In the genomic region with DNA sequence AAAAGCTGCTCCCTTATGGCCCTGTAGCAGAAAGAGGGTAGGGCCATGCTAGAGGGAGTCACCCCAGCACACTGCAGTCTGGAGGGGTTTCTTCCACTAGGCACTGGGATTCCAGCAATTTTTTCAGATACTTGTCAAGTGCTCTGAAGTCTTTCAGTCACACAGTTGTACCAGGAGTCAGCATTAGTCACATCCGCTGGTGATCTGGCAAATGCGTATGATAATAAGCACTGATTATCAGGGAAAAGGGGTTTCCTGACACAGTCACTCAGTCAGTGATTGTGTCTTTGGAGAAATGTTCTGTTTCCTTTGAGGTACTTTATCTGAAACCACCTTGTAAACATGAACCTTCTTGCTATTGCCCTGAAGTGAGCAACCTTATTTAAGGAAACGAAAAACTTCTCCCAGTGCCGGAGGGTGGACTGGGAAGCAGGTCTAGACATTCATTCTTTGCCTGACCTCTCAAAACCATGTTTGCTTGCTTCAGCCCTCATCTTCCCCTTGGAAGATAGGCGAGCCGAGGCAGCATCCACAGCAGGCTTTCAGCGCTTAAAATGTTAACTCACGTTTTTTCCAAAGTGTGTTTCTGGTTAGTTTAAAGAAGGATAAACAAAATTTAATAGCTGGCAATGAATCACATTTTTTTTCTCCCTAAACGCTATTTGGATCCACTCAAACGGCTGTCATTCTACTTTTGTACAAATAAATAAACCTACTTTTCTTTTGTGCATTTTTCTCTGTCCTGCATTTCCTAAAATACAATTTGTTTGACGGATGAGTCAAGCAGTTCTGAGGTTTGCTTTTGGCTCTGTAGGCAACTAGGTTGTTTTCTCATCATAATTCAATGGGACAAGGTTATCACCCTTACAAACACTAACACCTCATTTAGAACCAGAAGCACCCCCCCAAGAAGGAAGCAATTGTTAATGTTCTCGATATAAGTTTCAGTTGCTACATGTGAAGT, we compare ENCODE assay signal across 1 cellular context.
TF ChIP-seq lines count a peak whose summit lies in the region.

No MANE protein-coding gene starts in this region.

TF ChIP-seq in HEK293, 187 proteins besides CTCF, POLR2A, EP300 and RAD21:
- TF ChIP-seq ZBTB48 (tag by site-specific recombination; IDR thresholded peaks at IDR 0.05) = no peak
- TF ChIP-seq ZNF211 (tag by site-specific recombination; IDR thresholded peaks at IDR 0.05; ENCODE audit: low read depth) = no peak
- peak; percentile 70 for TF ChIP-seq ZXDB (tag by site-specific recombination; IDR thresholded peaks at IDR 0.05)
- TF ChIP-seq, protein P1, sequence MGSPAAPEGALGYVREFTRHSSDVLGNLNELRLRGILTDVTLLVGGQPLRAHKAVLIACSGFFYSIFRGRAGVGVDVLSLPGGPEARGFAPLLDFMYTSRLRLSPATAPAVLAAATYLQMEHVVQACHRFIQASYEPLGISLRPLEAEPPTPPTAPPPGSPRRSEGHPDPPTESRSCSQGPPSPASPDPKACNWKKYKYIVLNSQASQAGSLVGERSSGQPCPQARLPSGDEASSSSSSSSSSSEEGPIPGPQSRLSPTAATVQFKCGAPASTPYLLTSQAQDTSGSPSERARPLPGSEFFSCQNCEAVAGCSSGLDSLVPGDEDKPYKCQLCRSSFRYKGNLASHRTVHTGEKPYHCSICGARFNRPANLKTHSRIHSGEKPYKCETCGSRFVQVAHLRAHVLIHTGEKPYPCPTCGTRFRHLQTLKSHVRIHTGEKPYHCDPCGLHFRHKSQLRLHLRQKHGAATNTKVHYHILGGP (tag by site-specific recombination; IDR thresholded peaks at IDR 0.05) = peak; percentile 81
- TF ChIP-seq ZNF132 (tag by site-specific recombination; IDR thresholded peaks at IDR 0.05; ENCODE audit: borderline replicate concordance) = no peak
- no peak for TF ChIP-seq SETDB1 (IDR thresholded peaks at IDR 0.05; ENCODE audit: insufficient read length, low read length)
- TF ChIP-seq, protein P2, sequence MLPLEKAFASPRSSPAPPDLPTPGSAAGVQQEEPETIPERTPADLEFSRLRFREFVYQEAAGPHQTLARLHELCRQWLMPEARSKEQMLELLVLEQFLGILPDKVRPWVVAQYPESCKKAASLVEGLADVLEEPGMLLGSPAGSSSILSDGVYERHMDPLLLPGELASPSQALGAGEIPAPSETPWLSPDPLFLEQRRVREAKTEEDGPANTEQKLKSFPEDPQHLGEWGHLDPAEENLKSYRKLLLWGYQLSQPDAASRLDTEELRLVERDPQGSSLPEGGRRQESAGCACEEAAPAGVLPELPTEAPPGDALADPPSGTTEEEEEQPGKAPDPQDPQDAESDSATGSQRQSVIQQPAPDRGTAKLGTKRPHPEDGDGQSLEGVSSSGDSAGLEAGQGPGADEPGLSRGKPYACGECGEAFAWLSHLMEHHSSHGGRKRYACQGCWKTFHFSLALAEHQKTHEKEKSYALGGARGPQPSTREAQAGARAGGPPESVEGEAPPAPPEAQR (tag by site-specific recombination; IDR thresholded peaks at IDR 0.05) = no peak
- TF ChIP-seq ZBTB17 (tag by site-specific recombination; IDR thresholded peaks at IDR 0.05) = 0 out of 2 replicates have a peak, but pooled peaks have one; percentile 19
- peak; percentile 72 for TF ChIP-seq ZBTB20 (tag by site-specific recombination; IDR thresholded peaks at IDR 0.05)
- TF ChIP-seq, protein P3, sequence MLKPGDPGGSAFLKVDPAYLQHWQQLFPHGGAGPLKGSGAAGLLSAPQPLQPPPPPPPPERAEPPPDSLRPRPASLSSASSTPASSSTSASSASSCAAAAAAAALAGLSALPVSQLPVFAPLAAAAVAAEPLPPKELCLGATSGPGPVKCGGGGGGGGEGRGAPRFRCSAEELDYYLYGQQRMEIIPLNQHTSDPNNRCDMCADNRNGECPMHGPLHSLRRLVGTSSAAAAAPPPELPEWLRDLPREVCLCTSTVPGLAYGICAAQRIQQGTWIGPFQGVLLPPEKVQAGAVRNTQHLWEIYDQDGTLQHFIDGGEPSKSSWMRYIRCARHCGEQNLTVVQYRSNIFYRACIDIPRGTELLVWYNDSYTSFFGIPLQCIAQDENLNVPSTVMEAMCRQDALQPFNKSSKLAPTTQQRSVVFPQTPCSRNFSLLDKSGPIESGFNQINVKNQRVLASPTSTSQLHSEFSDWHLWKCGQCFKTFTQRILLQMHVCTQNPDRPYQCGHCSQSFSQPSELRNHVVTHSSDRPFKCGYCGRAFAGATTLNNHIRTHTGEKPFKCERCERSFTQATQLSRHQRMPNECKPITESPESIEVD (tag by site-specific recombination; IDR thresholded peaks at IDR 0.05) = peak; percentile 94
- peak; percentile 36; the same call in 1 of the 2 replicates for TF ChIP-seq GLIS1 (tag by site-specific recombination; IDR thresholded peaks at IDR 0.05)
- TF ChIP-seq ZNF140 (tag by site-specific recombination; IDR thresholded peaks at IDR 0.05) = no peak
- TF ChIP-seq, protein P4, sequence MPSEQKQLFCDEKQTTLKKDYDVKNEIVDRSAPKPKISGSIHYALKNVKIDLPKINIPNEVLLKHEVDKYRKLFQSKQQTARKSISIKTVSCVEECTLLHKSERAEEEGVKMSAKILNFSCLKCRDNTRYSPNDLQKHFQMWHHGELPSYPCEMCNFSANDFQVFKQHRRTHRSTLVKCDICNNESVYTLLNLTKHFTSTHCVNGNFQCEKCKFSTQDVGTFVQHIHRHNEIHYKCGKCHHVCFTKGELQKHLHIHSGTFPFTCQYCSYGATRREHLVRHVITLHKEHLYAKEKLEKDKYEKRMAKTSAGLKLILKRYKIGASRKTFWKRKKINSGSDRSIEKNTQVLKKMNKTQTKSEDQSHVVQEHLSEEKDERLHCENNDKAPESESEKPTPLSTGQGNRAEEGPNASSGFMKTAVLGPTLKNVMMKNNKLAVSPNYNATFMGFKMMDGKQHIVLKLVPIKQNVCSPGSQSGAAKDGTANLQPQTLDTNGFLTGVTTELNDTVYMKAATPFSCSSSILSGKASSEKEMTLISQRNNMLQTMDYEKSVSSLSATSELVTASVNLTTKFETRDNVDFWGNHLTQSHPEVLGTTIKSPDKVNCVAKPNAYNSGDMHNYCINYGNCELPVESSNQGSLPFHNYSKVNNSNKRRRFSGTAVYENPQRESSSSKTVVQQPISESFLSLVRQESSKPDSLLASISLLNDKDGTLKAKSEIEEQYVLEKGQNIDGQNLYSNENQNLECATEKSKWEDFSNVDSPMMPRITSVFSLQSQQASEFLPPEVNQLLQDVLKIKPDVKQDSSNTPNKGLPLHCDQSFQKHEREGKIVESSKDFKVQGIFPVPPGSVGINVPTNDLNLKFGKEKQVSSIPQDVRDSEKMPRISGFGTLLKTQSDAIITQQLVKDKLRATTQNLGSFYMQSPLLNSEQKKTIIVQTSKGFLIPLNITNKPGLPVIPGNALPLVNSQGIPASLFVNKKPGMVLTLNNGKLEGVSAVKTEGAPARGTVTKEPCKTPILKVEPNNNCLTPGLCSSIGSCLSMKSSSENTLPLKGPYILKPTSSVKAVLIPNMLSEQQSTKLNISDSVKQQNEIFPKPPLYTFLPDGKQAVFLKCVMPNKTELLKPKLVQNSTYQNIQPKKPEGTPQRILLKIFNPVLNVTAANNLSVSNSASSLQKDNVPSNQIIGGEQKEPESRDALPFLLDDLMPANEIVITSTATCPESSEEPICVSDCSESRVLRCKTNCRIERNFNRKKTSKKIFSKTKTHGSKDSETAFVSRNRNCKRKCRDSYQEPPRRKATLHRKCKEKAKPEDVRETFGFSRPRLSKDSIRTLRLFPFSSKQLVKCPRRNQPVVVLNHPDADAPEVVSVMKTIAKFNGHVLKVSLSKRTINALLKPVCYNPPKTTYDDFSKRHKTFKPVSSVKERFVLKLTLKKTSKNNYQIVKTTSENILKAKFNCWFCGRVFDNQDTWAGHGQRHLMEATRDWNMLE (tag by site-specific recombination; conservative IDR thresholded peaks at IDR 0.05; ENCODE audit: low read depth) = no peak
- no peak for TF ChIP-seq ZNF174 (tag by site-specific recombination; IDR thresholded peaks at IDR 0.05)
- no peak for TF ChIP-seq ZNF324 (tag by site-specific recombination; IDR thresholded peaks at IDR 0.05)
- peak; percentile 69 for TF ChIP-seq FEZF1 (tag by site-specific recombination; IDR thresholded peaks at IDR 0.05)
- no peak for TF ChIP-seq ZNF37A (tag by site-specific recombination; IDR thresholded peaks at IDR 0.05)
- no peak for TF ChIP-seq ZNF843 (tag by site-specific recombination; IDR thresholded peaks at IDR 0.05)
- 0 out of 2 replicates have a peak, but pooled peaks have one; percentile 24 for TF ChIP-seq ZNF664 (tag by site-specific recombination; IDR thresholded peaks at IDR 0.05)
- peak; percentile 48; the same call in 1 of the 2 replicates for TF ChIP-seq ZNF660 (tag by site-specific recombination; IDR thresholded peaks at IDR 0.05)
- TF ChIP-seq, protein P5, sequence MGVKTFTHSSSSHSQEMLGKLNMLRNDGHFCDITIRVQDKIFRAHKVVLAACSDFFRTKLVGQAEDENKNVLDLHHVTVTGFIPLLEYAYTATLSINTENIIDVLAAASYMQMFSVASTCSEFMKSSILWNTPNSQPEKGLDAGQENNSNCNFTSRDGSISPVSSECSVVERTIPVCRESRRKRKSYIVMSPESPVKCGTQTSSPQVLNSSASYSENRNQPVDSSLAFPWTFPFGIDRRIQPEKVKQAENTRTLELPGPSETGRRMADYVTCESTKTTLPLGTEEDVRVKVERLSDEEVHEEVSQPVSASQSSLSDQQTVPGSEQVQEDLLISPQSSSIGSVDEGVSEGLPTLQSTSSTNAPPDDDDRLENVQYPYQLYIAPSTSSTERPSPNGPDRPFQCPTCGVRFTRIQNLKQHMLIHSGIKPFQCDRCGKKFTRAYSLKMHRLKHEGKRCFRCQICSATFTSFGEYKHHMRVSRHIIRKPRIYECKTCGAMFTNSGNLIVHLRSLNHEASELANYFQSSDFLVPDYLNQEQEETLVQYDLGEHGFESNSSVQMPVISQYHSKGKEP (tag by site-specific recombination; IDR thresholded peaks at IDR 0.05) = 0 out of 2 replicates have a peak, but pooled peaks have one; percentile 20
- no peak for TF ChIP-seq PRDM1 (tag by site-specific recombination; IDR thresholded peaks at IDR 0.05)
- TF ChIP-seq, protein P6, sequence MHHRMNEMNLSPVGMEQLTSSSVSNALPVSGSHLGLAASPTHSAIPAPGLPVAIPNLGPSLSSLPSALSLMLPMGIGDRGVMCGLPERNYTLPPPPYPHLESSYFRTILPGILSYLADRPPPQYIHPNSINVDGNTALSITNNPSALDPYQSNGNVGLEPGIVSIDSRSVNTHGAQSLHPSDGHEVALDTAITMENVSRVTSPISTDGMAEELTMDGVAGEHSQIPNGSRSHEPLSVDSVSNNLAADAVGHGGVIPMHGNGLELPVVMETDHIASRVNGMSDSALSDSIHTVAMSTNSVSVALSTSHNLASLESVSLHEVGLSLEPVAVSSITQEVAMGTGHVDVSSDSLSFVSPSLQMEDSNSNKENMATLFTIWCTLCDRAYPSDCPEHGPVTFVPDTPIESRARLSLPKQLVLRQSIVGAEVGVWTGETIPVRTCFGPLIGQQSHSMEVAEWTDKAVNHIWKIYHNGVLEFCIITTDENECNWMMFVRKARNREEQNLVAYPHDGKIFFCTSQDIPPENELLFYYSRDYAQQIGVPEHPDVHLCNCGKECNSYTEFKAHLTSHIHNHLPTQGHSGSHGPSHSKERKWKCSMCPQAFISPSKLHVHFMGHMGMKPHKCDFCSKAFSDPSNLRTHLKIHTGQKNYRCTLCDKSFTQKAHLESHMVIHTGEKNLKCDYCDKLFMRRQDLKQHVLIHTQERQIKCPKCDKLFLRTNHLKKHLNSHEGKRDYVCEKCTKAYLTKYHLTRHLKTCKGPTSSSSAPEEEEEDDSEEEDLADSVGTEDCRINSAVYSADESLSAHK (tag by site-specific recombination; IDR thresholded peaks at IDR 0.05) = peak; percentile 76
- TF ChIP-seq, protein P7, sequence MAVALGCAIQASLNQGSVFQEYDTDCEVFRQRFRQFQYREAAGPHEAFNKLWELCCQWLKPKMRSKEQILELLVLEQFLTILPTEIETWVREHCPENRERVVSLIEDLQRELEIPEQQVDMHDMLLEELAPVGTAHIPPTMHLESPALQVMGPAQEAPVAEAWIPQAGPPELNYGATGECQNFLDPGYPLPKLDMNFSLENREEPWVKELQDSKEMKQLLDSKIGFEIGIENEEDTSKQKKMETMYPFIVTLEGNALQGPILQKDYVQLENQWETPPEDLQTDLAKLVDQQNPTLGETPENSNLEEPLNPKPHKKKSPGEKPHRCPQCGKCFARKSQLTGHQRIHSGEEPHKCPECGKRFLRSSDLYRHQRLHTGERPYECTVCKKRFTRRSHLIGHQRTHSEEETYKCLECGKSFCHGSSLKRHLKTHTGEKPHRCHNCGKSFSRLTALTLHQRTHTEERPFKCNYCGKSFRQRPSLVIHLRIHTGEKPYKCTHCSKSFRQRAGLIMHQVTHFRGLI (tag by site-specific recombination; IDR thresholded peaks at IDR 0.05) = no peak
- TF ChIP-seq ZNF335 (tag by site-specific recombination; conservative IDR thresholded peaks at IDR 0.05) = 0 out of 2 replicates have a peak, but pooled peaks have one; percentile 12
- peak; percentile 82 for TF ChIP-seq TRIM28 (IDR thresholded peaks at IDR 0.05; ENCODE audit: borderline replicate concordance, low read length)
